In genomic region chrX:10033360-10034007, GRCh38 we compare ENCODE assay signal across 1 cellular context.
TF ChIP-seq lines count a peak whose summit lies in the region.

No MANE protein-coding gene starts in this region.

TF ChIP-seq in A549, 52 proteins besides CTCF, POLR2A, EP300 and RAD21 (continued from another document):
- TF ChIP-seq KDM1A (IDR thresholded peaks at IDR 0.05; ENCODE audit: low read depth) (no peak), NFE2L2 (conservative IDR thresholded peaks at IDR 0.05; ENCODE audit: low read length) (peak; percentile 84), SMC3 (IDR thresholded peaks at IDR 0.05) (0 out of 3 replicates have a peak, but pooled peaks have one; percentile 9), HOXB13 (CRISPR knock-in tag; IDR thresholded peaks at IDR 0.05; ENCODE audit: low read depth) (no peak), MAZ (IDR thresholded peaks at IDR 0.05; ENCODE audit: borderline replicate concordance, low read depth, low read length) (no peak)
